Comparison of ENCODE assay signal across 8 cellular contexts in the genomic region with DNA sequence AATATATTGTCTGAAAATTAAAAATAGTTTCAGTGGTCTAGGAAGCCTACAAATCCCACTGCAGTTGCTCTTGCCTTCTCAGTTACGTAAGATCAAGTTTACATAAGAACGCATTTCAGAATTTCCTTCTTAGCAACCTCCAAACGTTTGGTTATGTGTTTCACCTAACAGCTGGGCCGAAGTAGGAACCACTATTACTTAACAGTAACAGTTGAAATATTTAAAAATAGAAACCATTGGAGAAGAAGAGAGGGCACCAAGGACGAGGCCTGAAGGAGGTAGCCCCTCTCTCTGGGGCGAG.
DNase-seq lines count a peak whose midpoint lies in the region; ATAC-seq and TF ChIP-seq lines count a peak whose summit lies in the region.

No MANE protein-coding gene starts in this region.

- peaks cover 58% of the 10 kb centered on the region for H4K20me1 ChIP-seq in BLaER1

- peak; percentile 85 to 96 for DNase-seq in NOMO-1 (lab: John Stamatoyannopoulos, UW; ENCODE audit: unreplicated experiment in 2 of 2)
- DNase-seq in esophagus squamous epithelium (lab: John Stamatoyannopoulos, UW) = no peak
- no peak for DNase-seq in foreskin fibroblast

- peak overlapping the region; percentile 2; the same call in 1 of the 2 replicates for H3K9ac ChIP-seq in BLaER1

- TF ChIP-seq CTCF in esophagus squamous epithelium (IDR thresholded peaks at IDR 0.05) (no peak), neutrophil (IDR thresholded peaks at IDR 0.05) (no peak), foreskin fibroblast (IDR thresholded peaks at IDR 0.05; ENCODE audit: low read depth, low read length) (no peak)

- 39 to 53% methylated on average over 6 of the region's 6 CpGs for WGBS in esophagus squamous epithelium, 2 donors

- H3K27ac ChIP-seq in BLaER1 (peak overlapping the region; percentile 75), esophagus squamous epithelium (peak overlapping the region; percentile 39 to 92 (median 87)), neutrophil (peak overlapping the region; percentile 80)

- no peaks in the 10 kb centered on the region for H3K36me3 ChIP-seq in BLaER1
- no peaks in the 10 kb centered on the region for H3K36me3 ChIP-seq in esophagus squamous epithelium
- H3K36me3 ChIP-seq in neutrophil = no peaks in the 10 kb centered on the region

- TF ChIP-seq POLR2A in esophagus squamous epithelium (IDR thresholded peaks at IDR 0.05) = no peak

- ATAC-seq in GM19324 (IDR thresholded peaks at IDR 0.05; ENCODE audit: low FRiP score, unreplicated experiment) (no peak), HG02970 (IDR thresholded peaks at IDR 0.05; ENCODE audit: low FRiP score, unreplicated experiment) (no peak), esophagus mucosa (no peak)

- H3K9me3 ChIP-seq in BLaER1 (no peaks in the 10 kb centered on the region), esophagus squamous epithelium (no peaks in the 10 kb centered on the region), neutrophil (no peaks in the 10 kb centered on the region)

- intact Hi-C loops in esophagus squamous epithelium (cut with DNase I) = no loop called here

- H3K27me3 ChIP-seq in BLaER1 (no peaks in the 10 kb centered on the region), esophagus squamous epithelium (no peaks in the 10 kb centered on the region), neutrophil (no peaks in the 10 kb centered on the region)

- H3K4me2 ChIP-seq in BLaER1 = peak overlapping the region; percentile 85

- peaks cover 77% of the 10 kb centered on the region for H3K4me1 ChIP-seq in BLaER1
- peaks cover 46 to 76% (median 58%) of the 10 kb centered on the region in 3 donors for H3K4me1 ChIP-seq in esophagus squamous epithelium
- peaks cover 86 to 89% of the 10 kb centered on the region in 2 experiments for H3K4me1 ChIP-seq in neutrophil (ENCODE audit: control insufficient read depth in 1 of 2, insufficient read depth in 1 of 2, low read depth in 1 of 2, low read length in 1 of 2)

- H3K4me3 ChIP-seq in BLaER1 (no peak overlapping the region), esophagus squamous epithelium (peak overlapping the region in 1 of 4 donors; percentile 5), neutrophil (ENCODE audit: low read depth in 1 of 2, low read length in 1 of 2) (peak overlapping the region; percentile 54 to 63), foreskin fibroblast (ENCODE audit: low read depth in 1 of 2, low read length in 2 of 2) (no peak overlapping the region)

Comparison
In these comparisons a context has a peak if more than half of its experiments do, and no peak if none do; other contexts are left out.
1. H3K4me3 ChIP-seq: peak in neutrophil (2 of 2); none in BLaER1 (single experiment) and foreskin fibroblast (0 of 2).
2. DNase-seq: peak in NOMO-1 (2 of 2); none in esophagus squamous epithelium (single experiment) and foreskin fibroblast (0 of 2).
3. Peak in every context shown above with its lines, with median percentiles within 50 percentile points of each other: H3K27ac ChIP-seq.